In genomic region chr11:71789444-71790196, GRCh38 we compare ENCODE assay signal across 12 cellular contexts. TPM values are rescaled to one million over a fixed set of nuclear protein-coding genes. Genes with fewer than 3 reads are reported as not detected.
"Had no signal": no experiment of that assay in that cellular context is flagged by ENCODE, and none has a peak within 500 bp of the region (broad histone marks: within the 10 kb centered on the region; RNA-seq: fewer than 3 reads in every experiment).

No MANE protein-coding gene starts in this region.

RNA-seq across cellular contexts. Expression of gene DEFB108B, which starts 43.4 kb away (rescaled TPM):
- total RNA-seq: activated CD8-positive, alpha-beta memory T cell treated with anti-CD3 and anti-CD28 coated beads, Interleukin-2, amount 10 ng/mL, durations not matched to agents 7 days and 5 days; activated naive CD8-positive, alpha-beta T cell treated with anti-CD3 and anti-CD28 coated beads, Interleukin-2, amount 10 ng/mL, durations not matched to agents 7 days and 5 days; activated T-cell treated with anti-CD3 and anti-CD28 coated beads, Interleukin-2, amount 50 U/mL, for 4 hours; breast epithelium; chondrocyte; dorsolateral prefrontal cortex; left lobe of liver; natural killer cell treated with Interleukin-12 subunit alpha and Interleukin-12 subunit beta and Interleukin-15 and Interleukin-18, amount 100 ng/mL, for 72 hours; ovary; skeletal muscle tissue had no signal
- polyA plus RNA-seq: esophagus, ovary, thymus had no signal
